In the genomic region with DNA sequence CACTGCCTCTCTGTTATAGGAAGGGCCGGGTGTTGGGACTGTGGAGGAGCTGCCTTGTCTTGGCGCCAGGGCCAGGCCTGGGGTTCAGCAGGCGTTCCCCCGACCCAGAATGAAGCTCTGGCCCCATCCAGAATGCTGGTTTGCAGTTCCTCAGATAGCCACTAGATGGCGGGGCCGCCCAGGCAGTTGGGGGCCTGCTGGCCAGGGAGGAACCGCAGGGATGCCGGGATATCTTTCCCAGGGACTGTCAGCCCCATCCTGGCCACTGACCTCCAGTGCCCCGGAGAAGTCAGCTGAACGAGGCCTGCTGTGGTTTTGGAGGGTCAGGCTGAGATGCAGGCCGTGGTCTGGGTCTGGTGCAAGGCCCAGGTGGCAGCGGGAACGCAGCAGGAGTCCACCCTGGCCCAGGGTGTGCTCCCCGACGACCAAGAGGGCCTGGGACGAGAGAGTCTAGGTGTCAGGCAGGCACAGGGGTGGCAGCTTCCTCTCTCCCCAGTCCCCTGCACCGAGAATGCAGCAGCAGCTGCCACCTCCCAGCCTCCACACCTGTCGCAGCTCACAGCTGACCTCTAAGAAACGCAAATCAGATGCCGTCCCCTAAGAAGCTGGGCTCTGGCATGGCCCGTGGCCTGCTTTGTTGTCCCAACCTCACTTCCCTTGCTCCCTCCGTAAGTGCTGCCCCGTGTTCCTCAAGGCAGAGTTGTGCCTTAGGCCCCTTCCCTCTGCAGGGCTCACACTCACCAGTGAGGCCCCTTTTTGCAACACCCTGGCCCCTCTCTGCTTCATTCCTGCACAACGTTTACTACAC, we compare ENCODE assay signal across 8 cellular contexts. TPM values are rescaled to one million over a fixed set of nuclear protein-coding genes. Genes with fewer than 3 reads are reported as not detected.
A peak's percentile ranks its signal among the peaks of the same experiment; 100 is the strongest.
DNase-seq lines count a peak whose midpoint lies in the region; ATAC-seq lines count a peak whose summit lies in the region.

No MANE protein-coding gene starts in this region.

- no peaks in the 10 kb centered on the region for H3K9me3 Mint-ChIP-seq in central memory CD8-positive, alpha-beta T cell

- no peaks in the 10 kb centered on the region for H3K27me3 Mint-ChIP-seq in central memory CD8-positive, alpha-beta T cell

- intact Hi-C loops in left colon (cut with DNase I, micrococcal nuclease) = loop anchor here in 1 of 2 donors (5.0 to 10.0 kb wide), 2 partner anchors 316 to 668 kb away; no protein-coding TSS in a partner anchor

- no peaks in the 10 kb centered on the region for H3K4me1 Mint-ChIP-seq in central memory CD8-positive, alpha-beta T cell

- peak; percentile 28 for ATAC-seq in central memory CD8-positive, alpha-beta T cell (replicated peaks; ENCODE audit: extremely low read depth, poor library complexity, severe bottlenecking)
- ATAC-seq in left colon (peak; percentile 79), HG03025 (IDR thresholded peaks at IDR 0.05; ENCODE audit: low FRiP score, unreplicated experiment) (no peak)

- DNase-seq in NCI-H510A treated with DMSO at 0.1 percent for 48 hours (lab: John Stamatoyannopoulos, UW) (peak; percentile 54), NCI-H510A (lab: John Stamatoyannopoulos, UW) (no peak), NCI-H1694 treated with DMSO at 0.1 percent for 48 hours (lab: John Stamatoyannopoulos, UW) (peak; percentile 29), left colon (peak; percentile 48 to 75)
- peak; percentile 79 for DNase-seq in activated CD4-positive, CD25-positive, alpha-beta regulatory T cell treated with anti-CD3 and anti-CD28 coated beads, Interleukin-2, amount 50 U/mL, for 72 hours
- DNase-seq in central memory CD8-positive, alpha-beta T cell (ENCODE audit: low spot score in 2 of 2) = peak; percentile 40 to 55
- DNase-seq in stimulated activated CD4-positive, alpha-beta T cell treated with anti-CD3 and anti-CD28 coated beads, Interleukin-2, amount 100 ng/mL, for 4 hours (ENCODE audit: low read depth) = peak; percentile 32

- H3K4me3 Mint-ChIP-seq in central memory CD8-positive, alpha-beta T cell = no peak overlapping the region

- no peaks in the 10 kb centered on the region for H3K36me3 Mint-ChIP-seq in central memory CD8-positive, alpha-beta T cell (ENCODE audit: insufficient read depth)

- no peak overlapping the region for H3K27ac Mint-ChIP-seq in central memory CD8-positive, alpha-beta T cell (ENCODE audit: low read depth)

RNA-seq across cellular contexts. Expression of a gene that starts 51.2 kb away (rescaled TPM):
- total RNA-seq in left colon = 1 to 10 TPM; 5.5 to 8.3 TPM
